In the genomic region with DNA sequence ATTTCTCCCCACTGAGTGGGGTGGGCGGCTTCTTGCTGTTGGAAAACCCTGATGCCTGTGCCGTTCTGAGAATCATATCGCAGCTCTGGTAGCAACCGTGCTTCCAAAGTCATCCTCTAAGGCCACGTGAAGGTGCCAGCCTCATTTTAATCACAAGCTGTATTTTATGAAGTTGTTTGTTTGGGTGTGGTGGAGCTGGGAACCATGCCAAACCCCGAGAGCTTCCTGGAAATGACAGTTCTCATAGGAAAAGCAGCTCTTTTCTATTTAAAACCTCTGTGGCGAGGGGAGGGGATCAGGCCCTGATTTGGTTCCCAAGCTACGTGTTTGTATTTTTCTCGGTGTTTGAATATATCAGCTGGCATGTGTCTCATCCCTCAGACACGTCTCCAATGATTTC, we compare ENCODE assay signal across 8 cellular contexts. TPM values are rescaled to one million over a fixed set of nuclear protein-coding genes. Genes with fewer than 3 reads are reported as not detected.
DNase-seq lines count a peak whose midpoint lies in the region; ATAC-seq, FAIRE-seq and TF ChIP-seq lines count a peak whose summit lies in the region.

No MANE protein-coding gene starts in this region.

- peak overlapping the region; percentile 53 for H3K27ac ChIP-seq in smooth muscle cell (ENCODE audit: low read depth)

- no peak for TF ChIP-seq CTCF in smooth muscle cell (IDR thresholded peaks at IDR 0.05; ENCODE audit: borderline replicate concordance, insufficient read depth, poor library complexity, severe bottlenecking)

- H3K36me3 ChIP-seq in smooth muscle cell (ENCODE audit: low read depth), result no peaks in the 10 kb centered on the region

- H4K20me1 ChIP-seq in smooth muscle cell (ENCODE audit: low read depth), result no peaks in the 10 kb centered on the region

- no peak for FAIRE-seq in H54 (lab: Jason Lieb, UNC)

- no peak overlapping the region for H2AFZ ChIP-seq in smooth muscle cell (ENCODE audit: low read depth)

- no peak overlapping the region for H3K4me3 ChIP-seq in smooth muscle cell

- no peaks in the 10 kb centered on the region for H3K9me3 ChIP-seq in smooth muscle cell (replicated peaks; ENCODE audit: low read depth)

- H3K4me2 ChIP-seq in smooth muscle cell, result peak overlapping the region; percentile 68

- no peaks in the 10 kb centered on the region for H3K4me1 ChIP-seq in smooth muscle cell (ENCODE audit: low read depth)

- H3K27me3 ChIP-seq in smooth muscle cell (ENCODE audit: low read depth), result no peaks in the 10 kb centered on the region

- H3K9ac ChIP-seq in smooth muscle cell (ENCODE audit: low read depth), result no peak overlapping the region

- no peaks in the 10 kb centered on the region for H3F3A ChIP-seq in smooth muscle cell (ENCODE audit: low read depth)

- no peaks in the 10 kb centered on the region for H3K79me2 ChIP-seq in smooth muscle cell (ENCODE audit: low read depth)

- ATAC-seq in GM21390 (IDR thresholded peaks at IDR 0.05; ENCODE audit: unreplicated experiment) (no peak), HG02759 (IDR thresholded peaks at IDR 0.05; ENCODE audit: unreplicated experiment) (no peak)

- no peak for TF ChIP-seq POLR2A in H54 (IDR thresholded peaks at IDR 0.05; ENCODE audit: low read depth, low read length)

- DNase-seq in H54 (ENCODE audit: insufficient read length, low spot score) (peak; percentile 42), OCI-M1 (lab: John Stamatoyannopoulos, UW) (peak; percentile 88), glomerular endothelial cell (ENCODE audit: extremely low read depth, low read depth, low spot score) (peak; percentile 94), smooth muscle cell (lab: John Stamatoyannopoulos, UW; ENCODE audit: unreplicated experiment) (peak; percentile 5), HuH-7.5 (ENCODE audit: low spot score) (no peak)
- DNase-seq in activated naive CD4-positive, alpha-beta T cell treated with anti-CD3 and anti-CD28 coated beads, Interleukin-2, amount 50 U/mL, for 16 hours, result peak; percentile 39

- WGBS in smooth muscle cell (ENCODE audit: low lambda C conversion rate), result 37% methylated on average over 10 of the region's 10 CpGs

RNA-seq across cellular contexts. Expression of a gene that starts 21.7 kb away (rescaled TPM):
- total RNA-seq in glomerular endothelial cell, result 23.2 and 29.0 TPM in 2 replicates
- total RNA-seq in smooth muscle cell, result 31.0 and 38.7 TPM in 2 replicates
- polyA plus RNA-seq in smooth muscle cell, result 32.6 and 35.6 TPM in 2 replicates

RNA-seq across cellular contexts. Expression of a gene that starts 21.8 kb away (rescaled TPM):
- total RNA-seq in glomerular endothelial cell (36.1 and 52.3 TPM in 2 replicates), smooth muscle cell (14.6 and 19.1 TPM in 2 replicates)
- 11.2 and 14.5 TPM in 2 replicates for polyA plus RNA-seq in smooth muscle cell
